ENCODE assay signal across 8 cellular contexts in genomic region chr14:64293976-64294671, GRCh38. TPM values are rescaled to one million over a fixed set of nuclear protein-coding genes. Genes with fewer than 3 reads are reported as not detected.
DNase-seq lines count a peak whose midpoint lies in the region; ATAC-seq and TF ChIP-seq lines count a peak whose summit lies in the region.

Gene ESR2, minus strand, starts transcription at chr14:64294371. Its CDS starts 11,386 bp downstream, at chr14:64282985.

- H3K4me2 ChIP-seq in SK-N-SH, result peak within 1 kb of the TSS; percentile 78

- intact Hi-C loops in left lung (cut with DNase I), result loop anchor here in 1 of 2 donors (10.0 kb wide), 1 partner anchor 489 kb away; no protein-coding TSS in a partner anchor

- H3F3A ChIP-seq in SK-N-SH (replicated peaks; ENCODE audit: insufficient read depth), result no peaks in the 10 kb centered on the region

- no peaks in the 10 kb centered on the region for H4K20me1 ChIP-seq in SK-N-SH (ENCODE audit: insufficient read depth)

- H3K9me3 ChIP-seq in BE2C, result no peaks in the 10 kb centered on the region
- no peaks in the 10 kb centered on the region for H3K9me3 ChIP-seq in SK-N-SH
- no peaks in the 10 kb centered on the region for H3K9me3 ChIP-seq in left lung

- CTCF ChIA-PET in SK-N-SH (lab: Yijun Ruan, JAX), result interaction anchor here (0.6 to 4.0 kb wide), 16 partner anchors 8 to 521 kb away, joined by 3 to 23 read pairs (median 3); no protein-coding TSS in a partner anchor

- H3K27me3 Mint-ChIP-seq in stimulated activated naive B cell treated with anti-CD40 and anti-IgM and Interleukin-4, amounts not matched to agents 10 μg/mL and 1 μg/mL and 100 μg/mL, for 72 hours, result peaks cover 0 to 26% of the 10 kb centered on the region in 2 donors

- TF ChIP-seq EP300 in SK-N-SH (IDR thresholded peaks at IDR 0.05; ENCODE audit: borderline replicate concordance in 1 of 2, low read depth in 1 of 2, low read length in 1 of 2), result no peak

- H3K4me1 Mint-ChIP-seq in stimulated activated naive B cell treated with anti-CD40 and anti-IgM and Interleukin-4, amounts not matched to agents 10 μg/mL and 1 μg/mL and 100 μg/mL, for 72 hours, result peaks cover 7 to 25% of the 10 kb centered on the region in 2 donors

- H3K4me3 ChIP-seq in BE2C (ENCODE audit: low read depth, low read length) (peak within 1 kb of the TSS; percentile 58), SK-N-SH (ENCODE audit: low read depth in 2 of 2, low read length in 1 of 2) (peak within 1 kb of the TSS; percentile 47 to 63), cardiac fibroblast (replicated peaks in 1 of 2; ENCODE audit: low read depth in 2 of 2, low read length in 2 of 2) (peak within 1 kb of the TSS; percentile 45 to 49), left lung (peak within 1 kb of the TSS; percentile 28 to 31)

- DNase-seq in BE2C (peak; percentile 48), SK-N-SH (peak; percentile 78), cardiac fibroblast (ENCODE audit: low read depth in 2 of 2) (peak; percentile 44 to 54), left lung (peak; percentile 47 to 78), kidney glomerular epithelial cell (lab: John Stamatoyannopoulos, UW) (no peak)
- peak; percentile 39 for DNase-seq in stimulated activated naive B cell treated with anti-CD40 and anti-IgM and Interleukin-4, amounts not matched to agents 10 μg/mL and 1 μg/mL and 100 μg/mL, for 72 hours

- H3K27me3 ChIP-seq in BE2C (peaks cover 13% of the 10 kb centered on the region), SK-N-SH (ENCODE audit: insufficient read depth) (no peaks in the 10 kb centered on the region; the same call in 1 of the 2 replicates), left lung (peaks cover 14 to 38% of the 10 kb centered on the region in 2 donors)

- TF ChIP-seq CTCF in BE2C (IDR thresholded peaks at IDR 0.05; ENCODE audit: low read depth, low read length) (peak; percentile 30; the same call in 1 of the 2 replicates), SK-N-SH (IDR thresholded peaks at IDR 0.05) (peak; percentile 29), cardiac fibroblast (IDR thresholded peaks at IDR 0.05; ENCODE audit: low read depth, low read length) (peak; percentile 55), left lung (IDR thresholded peaks at IDR 0.05) (no peak)

- POLR2A ChIA-PET in SK-N-SH (lab: Yijun Ruan, JAX), result no interaction called here

- no peaks in the 10 kb centered on the region for H3K9me3 Mint-ChIP-seq in stimulated activated naive B cell treated with anti-CD40 and anti-IgM and Interleukin-4, amounts not matched to agents 10 μg/mL and 1 μg/mL and 100 μg/mL, for 72 hours

- ATAC-seq in GM18909 (IDR thresholded peaks at IDR 0.05; ENCODE audit: poor library complexity, unreplicated experiment) (peak; percentile 52), HG03097 (IDR thresholded peaks at IDR 0.05; ENCODE audit: low FRiP score, unreplicated experiment) (peak; percentile 19), left lung (peak; percentile 71)
- ATAC-seq in stimulated activated naive B cell treated with anti-CD40 and anti-IgM and Interleukin-4, amounts not matched to agents 10 μg/mL and 1 μg/mL and 100 μg/mL, for 72 hours (replicated peaks), result peak; percentile 59 to 62

- H3K36me3 ChIP-seq in BE2C (no peaks in the 10 kb centered on the region), SK-N-SH (replicated peaks in 1 of 2; ENCODE audit: control insufficient read depth in 1 of 2, insufficient read depth in 2 of 2, low read length in 1 of 2) (no peaks in the 10 kb centered on the region), left lung (no peaks in the 10 kb centered on the region)

- 19% methylated on average over 37 of the region's 49 CpGs for WGBS in SK-N-SH (ENCODE audit: low lambda C conversion rate)

- H3K4me1 ChIP-seq in BE2C (no peaks in the 10 kb centered on the region), SK-N-SH (ENCODE audit: control insufficient read depth in 1 of 2, insufficient read depth in 2 of 2, low read depth in 1 of 2, low read length in 1 of 2) (peaks cover 0 to 4% of the 10 kb centered on the region in 2 experiments; a peak in 2 of 4 replicates), left lung (peaks cover 0 to 18% of the 10 kb centered on the region in 2 donors)

- H3K27ac ChIP-seq in SK-N-SH (ENCODE audit: low read depth in 2 of 2, low read length in 1 of 2) (no peak within 1 kb of the TSS), left lung (no peak within 1 kb of the TSS)

- TF ChIP-seq RAD21 in SK-N-SH (IDR thresholded peaks at IDR 0.05; ENCODE audit: low read length), result peak; percentile 10; the same call in 1 of the 2 replicates

- no peaks in the 10 kb centered on the region for H3K9me2 ChIP-seq in SK-N-SH

- no peaks in the 10 kb centered on the region for H3K79me2 ChIP-seq in SK-N-SH (ENCODE audit: insufficient read depth)

- peak within 1 kb of the TSS; percentile 79; the same call in 1 of the 2 replicates for H2AFZ ChIP-seq in SK-N-SH (ENCODE audit: low read depth)

- H3K9ac ChIP-seq in SK-N-SH, result no peak within 1 kb of the TSS

- peak within 1 kb of the TSS; percentile 90 to 94 for H3K4me3 Mint-ChIP-seq in stimulated activated naive B cell treated with anti-CD40 and anti-IgM and Interleukin-4, amounts not matched to agents 10 μg/mL and 1 μg/mL and 100 μg/mL, for 72 hours

- H3K27ac Mint-ChIP-seq in stimulated activated naive B cell treated with anti-CD40 and anti-IgM and Interleukin-4, amounts not matched to agents 10 μg/mL and 1 μg/mL and 100 μg/mL, for 72 hours, result peak within 1 kb of the TSS; percentile 92

- H3K36me3 Mint-ChIP-seq in stimulated activated naive B cell treated with anti-CD40 and anti-IgM and Interleukin-4, amounts not matched to agents 10 μg/mL and 1 μg/mL and 100 μg/mL, for 72 hours, result peaks cover 0 to 3% of the 10 kb centered on the region in 2 donors

TF ChIP-seq in SK-N-SH, 30 proteins besides CTCF, POLR2A, EP300 and RAD21:
- TF ChIP-seq PBX3 (IDR thresholded peaks at IDR 0.05) (no peak), USF1 (IDR thresholded peaks at IDR 0.05; ENCODE audit: borderline replicate concordance, low read depth) (peak; percentile 73), MEF2A (IDR thresholded peaks at IDR 0.05; ENCODE audit: borderline replicate concordance, low read depth) (no peak)
- TF ChIP-seq, protein P1, sequence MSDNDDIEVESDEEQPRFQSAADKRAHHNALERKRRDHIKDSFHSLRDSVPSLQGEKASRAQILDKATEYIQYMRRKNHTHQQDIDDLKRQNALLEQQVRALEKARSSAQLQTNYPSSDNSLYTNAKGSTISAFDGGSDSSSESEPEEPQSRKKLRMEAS (IDR thresholded peaks at IDR 0.05; ENCODE audit: low read depth), result peak; percentile 13; the same call in 1 of the 2 replicates

RNA-seq across cellular contexts. Expression of gene ESR2, which starts in this region (rescaled TPM):
- polyA plus RNA-seq in BE2C (2012; ENCODE audit: insufficient read depth, insufficient read length, low read depth), result 0.49 TPM
- polyA plus RNA-seq in SK-N-SH (2012; rRNA removed), result 0.03 TPM in 2 replicates
- 0.04 TPM in 2 replicates for polyA plus RNA-seq in SK-N-SH (2012; cell fraction: cytosol; rRNA removed)
- polyA plus RNA-seq in SK-N-SH (2012; cell fraction: nucleus; rRNA removed), result 0.18 and 0.22 TPM in 2 replicates
- under 1 TPM; 0.21 to 0.58 TPM for total RNA-seq in left lung

Comparison
In these comparisons a context has a peak if more than half of its experiments do, and no peak if none do; other contexts are left out.
1. Peak in DNase-seq, H3K4me3 ChIP-seq and H3K4me2 ChIP-seq in SK-N-SH; RNA of the gene not detected or under 1 TPM.
2. Peak in DNase-seq, ATAC-seq and H3K4me3 ChIP-seq in left lung; RNA of the gene not detected or under 1 TPM.
3. CTCF ChIP-seq: peak in BE2C (single experiment), SK-N-SH (single experiment) and cardiac fibroblast (single experiment); none in left lung (0 of 2).
4. ATAC-seq: peak in every context shown above with its lines; median percentile 71 in left lung; 60 in stimulated activated naive B cell treated with anti-CD40 and anti-IgM and Interleukin-4, amounts not matched to agents 10 μg/mL and 1 μg/mL and 100 μg/mL, for 72 hours; 52 in GM18909; 19 in HG03097.
5. Peak in every context shown above with its lines, with median percentiles within 50 percentile points of each other: H3K4me3 ChIP-seq.